21 cellular contexts compared by ENCODE assay signal in the genomic region with DNA sequence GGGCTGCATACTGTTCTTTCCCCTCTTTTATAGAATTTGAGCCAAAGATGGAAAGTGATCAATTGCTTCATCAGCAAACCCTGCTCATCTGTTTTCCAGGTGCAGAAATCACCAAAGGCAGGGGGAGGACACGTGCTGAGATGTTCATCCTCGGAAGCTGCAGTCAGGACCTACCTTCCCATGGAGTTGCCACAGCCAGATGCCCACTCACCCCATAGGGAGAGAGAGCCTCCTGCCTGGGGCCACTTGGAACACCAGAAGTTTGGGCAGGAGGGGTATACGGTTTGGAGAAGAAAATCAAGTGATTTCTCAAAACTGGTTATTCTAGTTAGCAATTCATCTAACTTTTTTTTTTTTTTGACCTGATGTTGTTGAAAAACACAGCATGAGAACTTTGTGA. TPM values are rescaled to one million over a fixed set of nuclear protein-coding genes. Genes with fewer than 3 reads are reported as not detected.
DNase-seq lines count a peak whose midpoint lies in the region; ATAC-seq and TF ChIP-seq lines count a peak whose summit lies in the region.
"Had no signal": no experiment of that assay in that cellular context is flagged by ENCODE, and none has a peak within 500 bp of the region (broad histone marks: within the 10 kb centered on the region; RNA-seq: fewer than 3 reads in every experiment).

No MANE protein-coding gene starts in this region.

- WGBS in spleen, 5 donors: 51 to 74% (median 60%) methylated on average over 3 of the region's 3 CpGs

- POLR2A ChIA-PET in activated CD8-positive, alpha-beta T cell treated with anti-CD3 and anti-CD28 coated beads, Interleukin-2, amount 10 ng/mL, durations not matched to agents 7 days and 5 days (lab: Charles Lee): no interaction called here
- POLR2A ChIA-PET in activated CD8-positive, alpha-beta T cell treated with anti-CD3 and anti-CD28 coated beads for 36 hours (lab: Charles Lee): no interaction called here

- H3K4me3 ChIP-seq in spleen (no peak overlapping the region), neural progenitor cell (no peak overlapping the region)
- H3K4me3 ChIP-seq: GM23338, HAP-1 had no signal

- H3K4me1 Mint-ChIP-seq in activated CD8-positive, alpha-beta T cell treated with anti-CD3 and anti-CD28 coated beads, Interleukin-2, amount 10 ng/mL, durations not matched to agents 7 days and 5 days (ENCODE audit: low read depth): peaks cover 30% of the 10 kb centered on the region
- peaks cover 21% of the 10 kb centered on the region for H3K4me1 Mint-ChIP-seq in activated CD8-positive, alpha-beta T cell treated with anti-CD3 and anti-CD28 coated beads for 36 hours (ENCODE audit: low read depth)
- H3K4me1 Mint-ChIP-seq in neural progenitor cell: no peaks in the 10 kb centered on the region
- H3K4me1 Mint-ChIP-seq: GM23338 had no signal

- ATAC-seq in activated CD8-positive, alpha-beta T cell treated with anti-CD3 and anti-CD28 coated beads, Interleukin-2, amount 10 ng/mL, durations not matched to agents 7 days and 5 days: no peak
- no peak for ATAC-seq in activated CD8-positive, alpha-beta T cell treated with anti-CD3 and anti-CD28 coated beads for 36 hours
- no peak for ATAC-seq in GM18868 (IDR thresholded peaks at IDR 0.05; ENCODE audit: unreplicated experiment)
- ATAC-seq: CD8-positive, alpha-beta T cell; GM23338 had no signal

- H3K4me1 ChIP-seq in spleen (peaks cover 0 to 3% (median 0%) of the 10 kb centered on the region in 6 donors), neural progenitor cell (no peaks in the 10 kb centered on the region)
- H3K4me1 ChIP-seq: BE2C, Caco-2, HAP-1 had no signal

- peaks cover 0 to 62% (median 20%) of the 10 kb centered on the region in 8 donors for H3K9me3 ChIP-seq in spleen
- H3K9me3 ChIP-seq in neural progenitor cell (ENCODE audit: low read depth): no peaks in the 10 kb centered on the region
- H3K9me3 ChIP-seq: BE2C, HAP-1 had no signal

- peaks cover 35% of the 10 kb centered on the region for H3K9me3 Mint-ChIP-seq in activated CD8-positive, alpha-beta T cell treated with anti-CD3 and anti-CD28 coated beads, Interleukin-2, amount 10 ng/mL, durations not matched to agents 7 days and 5 days (ENCODE audit: insufficient read depth)
- peaks cover 30% of the 10 kb centered on the region for H3K9me3 Mint-ChIP-seq in activated CD8-positive, alpha-beta T cell treated with anti-CD3 and anti-CD28 coated beads for 36 hours
- peaks cover 13% of the 10 kb centered on the region for H3K9me3 Mint-ChIP-seq in neural progenitor cell

- no peak overlapping the region for H3K4me3 Mint-ChIP-seq in activated CD8-positive, alpha-beta T cell treated with anti-CD3 and anti-CD28 coated beads, Interleukin-2, amount 10 ng/mL, durations not matched to agents 7 days and 5 days
- no peak overlapping the region for H3K4me3 Mint-ChIP-seq in activated CD8-positive, alpha-beta T cell treated with anti-CD3 and anti-CD28 coated beads for 36 hours
- no peak overlapping the region for H3K4me3 Mint-ChIP-seq in neural progenitor cell
- H3K4me3 Mint-ChIP-seq: CD4-positive, CD25-positive, alpha-beta regulatory T cell; CD8-positive, alpha-beta T cell; GM23338; HFFc6 had no signal

- H3K36me3 Mint-ChIP-seq in activated CD8-positive, alpha-beta T cell treated with anti-CD3 and anti-CD28 coated beads, Interleukin-2, amount 10 ng/mL, durations not matched to agents 7 days and 5 days (ENCODE audit: low read depth): peaks cover 54% of the 10 kb centered on the region
- H3K36me3 Mint-ChIP-seq in activated CD8-positive, alpha-beta T cell treated with anti-CD3 and anti-CD28 coated beads for 36 hours (ENCODE audit: low read depth): peaks cover 36% of the 10 kb centered on the region
- no peaks in the 10 kb centered on the region for H3K36me3 Mint-ChIP-seq in neural progenitor cell

- no peak overlapping the region for H3K4me2 ChIP-seq in neural progenitor cell
- H3K4me2 ChIP-seq: GM23338 had no signal

- H3F3A ChIP-seq in neural progenitor cell (ENCODE audit: low read depth): no peaks in the 10 kb centered on the region

- H3K9ac ChIP-seq in neural progenitor cell: no peak overlapping the region

- H3K27ac ChIP-seq in spleen: no peak overlapping the region
- no peak overlapping the region for H3K27ac ChIP-seq in neural progenitor cell
- H3K27ac ChIP-seq: 22Rv1, C4-2B had no signal

- CTCF ChIA-PET in activated CD8-positive, alpha-beta T cell treated with anti-CD3 and anti-CD28 coated beads, Interleukin-2, amount 10 ng/mL, durations not matched to agents 7 days and 5 days (lab: Charles Lee): interaction anchor here (1.8 kb wide), 1 partner anchor 13 kb away, joined by 7 read pairs; no protein-coding TSS in a partner anchor
- CTCF ChIA-PET in activated CD8-positive, alpha-beta T cell treated with anti-CD3 and anti-CD28 coated beads for 36 hours (lab: Charles Lee): interaction anchor here (0.9 to 3.0 kb wide), 2 partner anchors 12 to 26 kb away, joined by 3 to 10 read pairs; no protein-coding TSS in a partner anchor

- no peak for TF ChIP-seq POLR2A in spleen (IDR thresholded peaks at IDR 0.05)

- H3K27me3 ChIP-seq in spleen (replicated peaks in 1 of 7) (peaks cover 0 to under 1% (median 0%) of the 10 kb centered on the region in 7 donors), neural progenitor cell (no peaks in the 10 kb centered on the region)
- H3K27me3 ChIP-seq: BE2C had no signal

- H3K27me3 Mint-ChIP-seq in activated CD8-positive, alpha-beta T cell treated with anti-CD3 and anti-CD28 coated beads, Interleukin-2, amount 10 ng/mL, durations not matched to agents 7 days and 5 days (ENCODE audit: low read depth): no peaks in the 10 kb centered on the region
- H3K27me3 Mint-ChIP-seq in activated CD8-positive, alpha-beta T cell treated with anti-CD3 and anti-CD28 coated beads for 36 hours: no peaks in the 10 kb centered on the region
- H3K27me3 Mint-ChIP-seq in neural progenitor cell (ENCODE audit: insufficient read depth, low read depth): peaks cover 5% of the 10 kb centered on the region
- H3K27me3 Mint-ChIP-seq: CD4-positive, CD25-positive, alpha-beta regulatory T cell had no signal

- peak; percentile 11 for DNase-seq in activated CD8-positive, alpha-beta T cell treated with anti-CD3 and anti-CD28 coated beads, Interleukin-2, amount 10 ng/mL, durations not matched to agents 7 days and 5 days
- no peak for DNase-seq in activated CD8-positive, alpha-beta T cell treated with anti-CD3 and anti-CD28 coated beads for 36 hours
- peak; percentile 17 for DNase-seq in ecto neural progenitor cell (ENCODE audit: low spot score)
- peak; percentile 2 for DNase-seq in mucosa of gallbladder (ENCODE audit: low spot score)
- DNase-seq in spleen: peak; percentile 32
- no peak for DNase-seq in stimulated activated CD4-positive, alpha-beta T cell treated with anti-CD3 and anti-CD28 coated beads, Interleukin-4, amount 100 ng/mL, for 24 hours
- no peak for DNase-seq in neural progenitor cell (ENCODE audit: low spot score)
- DNase-seq: ACHN; AML-193; BE2C; Caco-2; CD4-positive, CD25-positive, alpha-beta regulatory T cell; DMS153; DND-41; HFFc6 had no signal

- intact Hi-C loops in activated CD8-positive, alpha-beta T cell treated with anti-CD3 and anti-CD28 coated beads for 36 hours (cut with micrococcal nuclease): no loop called here
- intact Hi-C loops in spleen (cut with DNase I; ENCODE audit: low total_unique reads): no loop called here

- H3K36me3 ChIP-seq in spleen: no peaks in the 10 kb centered on the region
- no peaks in the 10 kb centered on the region for H3K36me3 ChIP-seq in neural progenitor cell
- H3K36me3 ChIP-seq: BE2C, HAP-1 had no signal

- no peaks in the 10 kb centered on the region for H3K79me2 ChIP-seq in neural progenitor cell (ENCODE audit: low read depth)

- no peak overlapping the region for H3K27ac Mint-ChIP-seq in activated CD8-positive, alpha-beta T cell treated with anti-CD3 and anti-CD28 coated beads, Interleukin-2, amount 10 ng/mL, durations not matched to agents 7 days and 5 days
- H3K27ac Mint-ChIP-seq in activated CD8-positive, alpha-beta T cell treated with anti-CD3 and anti-CD28 coated beads for 36 hours: no peak overlapping the region
- H3K27ac Mint-ChIP-seq in neural progenitor cell: no peak overlapping the region
- H3K27ac Mint-ChIP-seq: CD4-positive, CD25-positive, alpha-beta regulatory T cell; CD8-positive, alpha-beta T cell; GM23338; HFFc6 had no signal

- TF ChIP-seq CTCF in activated CD8-positive, alpha-beta T cell treated with anti-CD3 and anti-CD28 coated beads for 36 hours (IDR thresholded peaks at IDR 0.05): no peak
- TF ChIP-seq CTCF in spleen (IDR thresholded peaks at IDR 0.05 in 8 of 11, conservative IDR thresholded peaks at IDR 0.05 in 3 of 11) (no peak), neural progenitor cell (IDR thresholded peaks at IDR 0.05) (no peak)

- no peak overlapping the region for H2AFZ ChIP-seq in neural progenitor cell (replicated peaks)
- H2AFZ ChIP-seq: GM23338 had no signal

- no peaks in the 10 kb centered on the region for H4K20me1 ChIP-seq in neural progenitor cell (ENCODE audit: low read depth)

RNA-seq across cellular contexts. Expression of a gene that starts 5.3 kb away (rescaled TPM):
- 10 to 100 TPM; 43.9 to 47.5 TPM for total RNA-seq in activated CD8-positive, alpha-beta T cell treated with anti-CD3 and anti-CD28 coated beads, Interleukin-2, amount 10 ng/mL, durations not matched to agents 7 days and 5 days
- total RNA-seq in activated CD8-positive, alpha-beta T cell treated with anti-CD3 and anti-CD28 coated beads for 36 hours: 10 to 100 TPM; 48.5 to 49.3 TPM
- 4.3 TPM for total RNA-seq in mucosa of gallbladder
- total RNA-seq in spleen: 100 to 1,000 TPM in 3 of 7 donors, 10 to 100 TPM in 4; 51.4 to 298 (median 95.5) TPM
- 10 to 100 TPM; 23.1 to 51.6 (median 37.2) TPM for polyA plus RNA-seq in spleen
- not detected in 2 replicates for total RNA-seq in neural progenitor cell (ENCODE audit: low replicate concordance)
- total RNA-seq: Caco-2, GM23338, HFFc6 had no signal
- polyA plus RNA-seq: GM23338 had no signal

RNA-seq across cellular contexts. Expression of a gene that starts 48.8 kb away (rescaled TPM):
- 10 to 100 TPM; 43.2 to 44.0 TPM for total RNA-seq in activated CD8-positive, alpha-beta T cell treated with anti-CD3 and anti-CD28 coated beads, Interleukin-2, amount 10 ng/mL, durations not matched to agents 7 days and 5 days
- total RNA-seq in activated CD8-positive, alpha-beta T cell treated with anti-CD3 and anti-CD28 coated beads for 36 hours: 10 to 100 TPM; 36.7 to 40.0 TPM
- total RNA-seq in mucosa of gallbladder (68.8 TPM), spleen (100 to 1,000 TPM in 1 of 7 donors, 10 to 100 TPM in 6; 57.9 to 104 (median 78.8) TPM), neural progenitor cell (ENCODE audit: low replicate concordance) (71.7 and 88.0 TPM in 2 replicates)
- polyA plus RNA-seq in spleen: 10 to 100 TPM; 26.5 to 36.0 (median 31.5) TPM

Comparison
In these comparisons a context has a peak if more than half of its experiments do, and no peak if none do; other contexts are left out.
1. DNase-seq: peak in activated CD8-positive, alpha-beta T cell treated with anti-CD3 and anti-CD28 coated beads, Interleukin-2, amount 10 ng/mL, durations not matched to agents 7 days and 5 days (single experiment), ecto neural progenitor cell (single experiment), mucosa of gallbladder (single experiment) and spleen (single experiment); none in activated CD8-positive, alpha-beta T cell treated with anti-CD3 and anti-CD28 coated beads for 36 hours (single experiment), stimulated activated CD4-positive, alpha-beta T cell treated with anti-CD3 and anti-CD28 coated beads, Interleukin-4, amount 100 ng/mL, for 24 hours (single experiment) and neural progenitor cell (single experiment).